Comparison of ENCODE assay signal across 1 cellular context in genomic region chr19:18157465-18158063, GRCh38.
A peak's percentile ranks its signal among the peaks of the same experiment; 100 is the strongest.
TF ChIP-seq lines count a peak whose summit lies in the region.

No MANE protein-coding gene starts in this region.

TF ChIP-seq in HepG2, 621 proteins besides CTCF, POLR2A, EP300 and RAD21:
- peak; percentile 45; the same call in 1 of the 2 replicates for TF ChIP-seq ZNF768 (CRISPR knock-in tag; IDR thresholded peaks at IDR 0.05)
- TF ChIP-seq RBM39 (IDR thresholded peaks at IDR 0.05; ENCODE audit: low read depth, low read length, poor library complexity, severe bottlenecking), result peak; percentile 28
- TF ChIP-seq RBM22 (optimal IDR thresholded peaks at IDR 0.05; ENCODE audit: low read length), result peak; percentile 38
- no peak for TF ChIP-seq REPIN1 (CRISPR knock-in tag; IDR thresholded peaks at IDR 0.05; ENCODE audit: borderline replicate concordance, low read depth)
- no peak for TF ChIP-seq MIER2 (CRISPR knock-in tag; IDR thresholded peaks at IDR 0.05)
- 0 out of 2 replicates have a peak, but pooled peaks have one; percentile 0 for TF ChIP-seq DMAP1 (CRISPR knock-in tag; IDR thresholded peaks at IDR 0.05)
- TF ChIP-seq THYN1 (CRISPR knock-in tag; IDR thresholded peaks at IDR 0.05; ENCODE audit: borderline replicate concordance, low read depth), result no peak
- no peak for TF ChIP-seq ZBTB26 (CRISPR knock-in tag; IDR thresholded peaks at IDR 0.05; ENCODE audit: borderline replicate concordance)
- TF ChIP-seq XRCC5 (optimal IDR thresholded peaks at IDR 0.05; ENCODE audit: low read length), result peak; percentile 9
- 0 out of 2 replicates have a peak, but pooled peaks have one; percentile 0 for TF ChIP-seq ZNF331 (CRISPR knock-in tag; IDR thresholded peaks at IDR 0.05)
- peak; percentile 19 for TF ChIP-seq AGO1 (IDR thresholded peaks at IDR 0.05; ENCODE audit: low read depth, low read length, poor library complexity, severe bottlenecking)
